Comparison of ENCODE assay signal across 8 cellular contexts in genomic region chr7:3504384-3504783, GRCh38.
"Had no signal": no experiment of that assay in that cellular context is flagged by ENCODE, and none has a peak within 500 bp of the region (broad histone marks: within the 10 kb centered on the region; RNA-seq: fewer than 3 reads in every experiment).

No MANE protein-coding gene starts in this region.

- DNase-seq: H7, HFFc6, KBM-7 had no signal

- H3K4me3 ChIP-seq: GM23338, HAP-1 had no signal

- H2AFZ ChIP-seq: GM23338 had no signal

- H3K27ac ChIP-seq: KMS-11 had no signal

- H3K4me1 ChIP-seq: HAP-1 had no signal

- H3K9ac ChIP-seq: KMS-11 had no signal

- ATAC-seq: GM23338, HCT116 had no signal

- H3K36me3 ChIP-seq: HAP-1 had no signal

- H3K4me2 ChIP-seq: GM23338, KMS-11 had no signal

- H3K27ac Mint-ChIP-seq: GM23338, HFFc6 had no signal

- FAIRE-seq: HTR-8/SVneo had no signal

- H3K4me3 Mint-ChIP-seq: GM23338, HFFc6 had no signal

- H3K9me3 ChIP-seq: HAP-1 had no signal
